ENCODE assay signal across 21 cellular contexts in genomic region chr17:76198702-76199101, GRCh38. TPM values are rescaled to one million over a fixed set of nuclear protein-coding genes. Genes with fewer than 3 reads are reported as not detected.
A peak's percentile ranks its signal among the peaks of the same experiment; 100 is the strongest.
DNase-seq lines count a peak whose midpoint lies in the region; ATAC-seq and TF ChIP-seq lines count a peak whose summit lies in the region.
"Had no signal": no experiment of that assay in that cellular context is flagged by ENCODE, and none has a peak within 500 bp of the region (broad histone marks: within the 10 kb centered on the region; RNA-seq: fewer than 3 reads in every experiment).

No MANE protein-coding gene starts in this region.

- no peaks in the 10 kb centered on the region for H3K9me3 Mint-ChIP-seq in activated CD4-positive, alpha-beta T cell treated with anti-CD3 and anti-CD28 coated beads, Interleukin-2, amount 10 ng/mL, durations not matched to agents 24 days and 14 days
- H3K9me3 Mint-ChIP-seq in CD4-positive, alpha-beta T cell, result no peaks in the 10 kb centered on the region
- no peaks in the 10 kb centered on the region for H3K9me3 Mint-ChIP-seq in activated CD8-positive, alpha-beta T cell treated with anti-CD3 and anti-CD28 coated beads, Interleukin-2, amount 10 ng/mL, durations not matched to agents 7 days and 5 days (ENCODE audit: insufficient read depth)
- H3K9me3 Mint-ChIP-seq: activated B cell treated with CpG ODN at 0.5 μM for 24 hours had no signal

- H3K4me1 ChIP-seq in A673 (ENCODE audit: insufficient read depth, low read length, poor library complexity, severe bottlenecking), result no peaks in the 10 kb centered on the region
- H3K4me1 ChIP-seq: SJSA1 had no signal

- BruUV-seq in A673 (replicated peaks; lab: Mats Ljungman, UMichigan), result no TSS peak

- no peaks in the 10 kb centered on the region for H3K9me3 ChIP-seq in CD4-positive, alpha-beta T cell (ENCODE audit: control insufficient read depth, low read length)
- no peaks in the 10 kb centered on the region for H3K9me3 ChIP-seq in A673 (ENCODE audit: low read depth, low read length, poor library complexity, severe bottlenecking)
- H3K9me3 ChIP-seq: A549, BLaER1, mucosa of descending colon, SJSA1 had no signal

- no peaks in the 10 kb centered on the region for H3K27me3 Mint-ChIP-seq in activated CD4-positive, alpha-beta T cell treated with anti-CD3 and anti-CD28 coated beads, Interleukin-2, amount 10 ng/mL, durations not matched to agents 24 days and 14 days
- H3K27me3 Mint-ChIP-seq in CD4-positive, alpha-beta T cell, result no peaks in the 10 kb centered on the region
- H3K27me3 Mint-ChIP-seq in activated CD8-positive, alpha-beta T cell treated with anti-CD3 and anti-CD28 coated beads, Interleukin-2, amount 10 ng/mL, durations not matched to agents 7 days and 5 days (ENCODE audit: low read depth), result no peaks in the 10 kb centered on the region
- H3K27me3 Mint-ChIP-seq: activated B cell treated with CpG ODN at 0.5 μM for 24 hours had no signal

- H3K4me3 ChIP-seq in epithelial cell of esophagus (ENCODE audit: low read length) (no peak overlapping the region), A673 (ENCODE audit: low read depth, low read length, poor library complexity, severe bottlenecking) (no peak overlapping the region)
- H3K4me3 ChIP-seq: A549, BLaER1, cardiac muscle cell, mucosa of descending colon, SJSA1 had no signal

- peaks cover 64% of the 10 kb centered on the region for H3K36me3 Mint-ChIP-seq in activated CD4-positive, alpha-beta T cell treated with anti-CD3 and anti-CD28 coated beads, Interleukin-2, amount 10 ng/mL, durations not matched to agents 24 days and 14 days (ENCODE audit: low read depth)
- H3K36me3 Mint-ChIP-seq in CD4-positive, alpha-beta T cell (ENCODE audit: low read depth), result peaks cover 27% of the 10 kb centered on the region
- H3K36me3 Mint-ChIP-seq in activated CD8-positive, alpha-beta T cell treated with anti-CD3 and anti-CD28 coated beads, Interleukin-2, amount 10 ng/mL, durations not matched to agents 7 days and 5 days (ENCODE audit: low read depth), result peaks cover 87% of the 10 kb centered on the region

- H3K27me3 ChIP-seq in CD4-positive, alpha-beta T cell (ENCODE audit: control insufficient read depth, insufficient read depth, low read length), result no peaks in the 10 kb centered on the region
- no peaks in the 10 kb centered on the region for H3K27me3 ChIP-seq in A673 (replicated peaks; ENCODE audit: insufficient read depth, low read depth, low read length, poor library complexity)
- H3K27me3 ChIP-seq: BLaER1, cardiac muscle cell, SJSA1 had no signal

- TF ChIP-seq CTCF in CD4-positive, alpha-beta T cell (IDR thresholded peaks at IDR 0.05), result no peak
- no peak for TF ChIP-seq CTCF in epithelial cell of esophagus (IDR thresholded peaks at IDR 0.05; ENCODE audit: insufficient read depth, low read depth, low read length, missing control alignments)
- no peak for TF ChIP-seq CTCF in A673 (conservative IDR thresholded peaks at IDR 0.05; ENCODE audit: low read depth, low read length)

- intact Hi-C loops in activated CD4-positive, alpha-beta T cell treated with anti-CD3 and anti-CD28 coated beads, Interleukin-2, amount 10 ng/mL, durations not matched to agents 24 days and 14 days (cut with micrococcal nuclease), result no loop called here
- intact Hi-C loops in CD4-positive, alpha-beta T cell (cut with DNase I, micrococcal nuclease), result loop anchor here (1.0 to 5.0 kb wide), 3 partner anchors 7 to 66 kb away; no protein-coding TSS in a partner anchor
- intact Hi-C loops in A673 (cut with micrococcal nuclease; ENCODE audit: unreplicated experiment), result no loop called here

- peaks cover 58% of the 10 kb centered on the region for H3K4me1 Mint-ChIP-seq in activated CD4-positive, alpha-beta T cell treated with anti-CD3 and anti-CD28 coated beads, Interleukin-2, amount 10 ng/mL, durations not matched to agents 24 days and 14 days
- H3K4me1 Mint-ChIP-seq in CD4-positive, alpha-beta T cell (ENCODE audit: low read depth), result peaks cover 79% of the 10 kb centered on the region
- peaks cover 80% of the 10 kb centered on the region for H3K4me1 Mint-ChIP-seq in activated CD8-positive, alpha-beta T cell treated with anti-CD3 and anti-CD28 coated beads, Interleukin-2, amount 10 ng/mL, durations not matched to agents 7 days and 5 days (ENCODE audit: low read depth)

- no peak for ATAC-seq in CD4-positive, alpha-beta T cell (ENCODE audit: poor library complexity)
- no peak for ATAC-seq in activated CD8-positive, alpha-beta T cell treated with anti-CD3 and anti-CD28 coated beads, Interleukin-2, amount 10 ng/mL, durations not matched to agents 7 days and 5 days
- ATAC-seq: A549 had no signal

- H3K36me3 ChIP-seq in A673 (ENCODE audit: insufficient read depth, low read length, poor library complexity, severe bottlenecking), result no peaks in the 10 kb centered on the region
- H3K36me3 ChIP-seq: BLaER1, cardiac muscle cell, SJSA1 had no signal

- H3K27ac Mint-ChIP-seq in activated CD4-positive, alpha-beta T cell treated with anti-CD3 and anti-CD28 coated beads, Interleukin-2, amount 10 ng/mL, durations not matched to agents 24 days and 14 days, result peak overlapping the region; percentile 86
- peak overlapping the region; percentile 93 for H3K27ac Mint-ChIP-seq in CD4-positive, alpha-beta T cell
- H3K27ac Mint-ChIP-seq in activated CD8-positive, alpha-beta T cell treated with anti-CD3 and anti-CD28 coated beads, Interleukin-2, amount 10 ng/mL, durations not matched to agents 7 days and 5 days, result peak overlapping the region; percentile 77
- H3K27ac Mint-ChIP-seq: activated B cell treated with CpG ODN at 0.5 μM for 24 hours had no signal

- peak overlapping the region; percentile 42 for H3K27ac ChIP-seq in CD4-positive, alpha-beta T cell (ENCODE audit: low read depth, low read length)
- no peak overlapping the region for H3K27ac ChIP-seq in A673 (ENCODE audit: low read depth, low read length, poor library complexity, severe bottlenecking)
- H3K27ac ChIP-seq: A549, BLaER1, cardiac muscle cell, SJSA1 had no signal

- POLR2A ChIA-PET in CD4-positive, alpha-beta T cell (lab: Charles Lee), result interaction anchor here (1.0 to 2.3 kb wide), 14 partner anchors 9 to 73 kb away, joined by 3 to 18 read pairs (median 8); partner anchors contain the start of gene UBALD2
- POLR2A ChIA-PET in activated CD8-positive, alpha-beta T cell treated with anti-CD3 and anti-CD28 coated beads, Interleukin-2, amount 10 ng/mL, durations not matched to agents 7 days and 5 days (lab: Charles Lee), result interaction anchor here (1.1 to 7.8 kb wide), 8 partner anchors 9 to 76 kb away, joined by 3 to 61 read pairs (median 4); no protein-coding TSS in a partner anchor
- POLR2A ChIA-PET in A673 (lab: Charles Lee; ENCODE audit: low non-redundant PET), result no interaction called here

- no peak overlapping the region for H3K4me3 Mint-ChIP-seq in activated CD4-positive, alpha-beta T cell treated with anti-CD3 and anti-CD28 coated beads, Interleukin-2, amount 10 ng/mL, durations not matched to agents 24 days and 14 days
- H3K4me3 Mint-ChIP-seq in CD4-positive, alpha-beta T cell, result peak overlapping the region; percentile 81
- no peak overlapping the region for H3K4me3 Mint-ChIP-seq in activated CD8-positive, alpha-beta T cell treated with anti-CD3 and anti-CD28 coated beads, Interleukin-2, amount 10 ng/mL, durations not matched to agents 7 days and 5 days
- H3K4me3 Mint-ChIP-seq: activated B cell treated with CpG ODN at 0.5 μM for 24 hours had no signal

- CTCF ChIA-PET in CD4-positive, alpha-beta T cell (lab: Charles Lee), result interaction anchor here (0.6 to 1.9 kb wide), 6 partner anchors 9 to 1119 kb away, joined by 4 to 11 read pairs (median 4); no protein-coding TSS in a partner anchor
- CTCF ChIA-PET in activated CD8-positive, alpha-beta T cell treated with anti-CD3 and anti-CD28 coated beads, Interleukin-2, amount 10 ng/mL, durations not matched to agents 7 days and 5 days (lab: Charles Lee), result interaction anchor here (0.8 to 1.9 kb wide), 9 partner anchors 9 to 81 kb away, joined by 3 to 6 read pairs (median 3); no protein-coding TSS in a partner anchor
- CTCF ChIA-PET in A673 (lab: Charles Lee), result no interaction called here

- DNase-seq in activated CD4-positive, alpha-beta T cell treated with anti-CD3 and anti-CD28 coated beads, Interleukin-2, amount 10 ng/mL, durations not matched to agents 24 days and 14 days, result no peak
- no peak for DNase-seq in activated CD4-positive, alpha-beta T cell treated with anti-CD3 and anti-CD28 coated beads for 1 hour
- DNase-seq in CD4-positive, alpha-beta T cell, result peak in 1 of 10 experiments; percentile 19
- DNase-seq in activated CD8-positive, alpha-beta T cell treated with anti-CD3 and anti-CD28 coated beads, Interleukin-2, amount 10 ng/mL, durations not matched to agents 7 days and 5 days, result no peak
- DNase-seq in epithelial cell of esophagus (ENCODE audit: low read depth) (peak; percentile 13), A673 (ENCODE audit: low spot score) (no peak), superior temporal gyrus (ENCODE audit: extremely low spot score) (no peak), pons (ENCODE audit: low spot score) (no peak)
- DNase-seq: activated B cell treated with CpG ODN at 0.5 μM for 24 hours, amniotic stem cell, dermis blood vessel endothelial cell, DMS 273 treated with DMSO at 0.1 percent for 48 hours, mucosa of descending colon, NCI-H1105 treated with DMSO at 0.1 percent for 48 hours, T-helper 9 cell had no signal

RNA-seq across cellular contexts. Expression of gene RNF157, which starts 41.6 kb away (rescaled TPM):
- total RNA-seq in activated CD4-positive, alpha-beta T cell treated with anti-CD3 and anti-CD28 coated beads, Interleukin-2, amount 10 ng/mL, durations not matched to agents 24 days and 14 days, result 35.0 and 42.4 TPM in 2 replicates
- total RNA-seq in CD4-positive, alpha-beta T cell, result 10 to 100 TPM; 18.5 to 21.1 TPM
- total RNA-seq in activated CD8-positive, alpha-beta T cell treated with anti-CD3 and anti-CD28 coated beads, Interleukin-2, amount 10 ng/mL, durations not matched to agents 7 days and 5 days, result 100 to 1,000 TPM; 150 to 165 TPM
- 0.56 and 0.70 TPM in 2 replicates for total RNA-seq in A673 (2021)

RNA-seq across cellular contexts. Expression of gene FOXJ1, which starts 57.7 kb away (rescaled TPM):
- 0.07 and 0.35 TPM in 2 replicates for total RNA-seq in activated CD4-positive, alpha-beta T cell treated with anti-CD3 and anti-CD28 coated beads, Interleukin-2, amount 10 ng/mL, durations not matched to agents 24 days and 14 days
- total RNA-seq in CD4-positive, alpha-beta T cell, result under 1 TPM; 0.63 to 0.89 TPM
- total RNA-seq in activated CD8-positive, alpha-beta T cell treated with anti-CD3 and anti-CD28 coated beads, Interleukin-2, amount 10 ng/mL, durations not matched to agents 7 days and 5 days, result 1 to 10 TPM; 8.7 to 9.1 TPM
- total RNA-seq in A673 (2021), result 0.17 and 0.20 TPM in 2 replicates
- total RNA-seq: dermis blood vessel endothelial cell, left ventricle myocardium superior, NCI-H460, SJSA1 had no signal

Comparison
In these comparisons a context has a peak if more than half of its experiments do, and no peak if none do; other contexts are left out.
1. RNA of gene RNF157, which starts 41.6 kb away (total RNA-seq): 150 to 165 TPM in activated CD8-positive, alpha-beta T cell treated with anti-CD3 and anti-CD28 coated beads, Interleukin-2, amount 10 ng/mL, durations not matched to agents 7 days and 5 days, 35.0 to 42.4 TPM in activated CD4-positive, alpha-beta T cell treated with anti-CD3 and anti-CD28 coated beads, Interleukin-2, amount 10 ng/mL, durations not matched to agents 24 days and 14 days and 18.5 to 21.1 TPM in CD4-positive, alpha-beta T cell; 0.56 to 0.70 TPM in A673; every median in the first group is over 10 times any median in the second.
2. intact Hi-C loops: an anchor here in CD4-positive, alpha-beta T cell (1.0 to 5.0 kb wide); none called in activated CD4-positive, alpha-beta T cell treated with anti-CD3 and anti-CD28 coated beads, Interleukin-2, amount 10 ng/mL, durations not matched to agents 24 days and 14 days and A673.
3. Peak in every context shown above with its lines, with median percentiles within 50 percentile points of each other: H3K27ac Mint-ChIP-seq.